ENCODE assay signal across 11 cellular contexts in genomic region chr3:28576590-28577220, GRCh38.
DNase-seq lines count a peak whose midpoint lies in the region; ATAC-seq and TF ChIP-seq lines count a peak whose summit lies in the region.
"Had no signal": no experiment of that assay in that cellular context is flagged by ENCODE, and none has a peak within 500 bp of the region (broad histone marks: within the 10 kb centered on the region; RNA-seq: fewer than 3 reads in every experiment).

No MANE protein-coding gene starts in this region.

- no peak overlapping the region for H3K27ac Mint-ChIP-seq in mesothelial cell of epicardium

- H3K27ac ChIP-seq in coronary artery (peak overlapping the region; percentile 20 to 55), upper lobe of right lung (no peak overlapping the region)
- H3K27ac ChIP-seq: neutrophil had no signal

- H3K36me3 ChIP-seq in upper lobe of right lung = no peaks in the 10 kb centered on the region
- H3K36me3 ChIP-seq: neutrophil had no signal

- H3K36me3 Mint-ChIP-seq in mesothelial cell of epicardium = no peaks in the 10 kb centered on the region

- H3K4me3 ChIP-seq in coronary artery (peak overlapping the region; percentile 74), upper lobe of right lung (peak overlapping the region; percentile 49)
- H3K4me3 ChIP-seq: K562 had no signal

- intact Hi-C loops in upper lobe of right lung (cut with DNase I) = no loop called here

- H3K9me3 Mint-ChIP-seq in mesothelial cell of epicardium = no peaks in the 10 kb centered on the region

- peaks cover 36% of the 10 kb centered on the region for H3K27me3 ChIP-seq in upper lobe of right lung

- TF ChIP-seq CTCF in coronary artery (IDR thresholded peaks at IDR 0.05) = no peak
- no peak for TF ChIP-seq CTCF in mesothelial cell of epicardium (IDR thresholded peaks at IDR 0.05; ENCODE audit: unreplicated experiment)
- no peak for TF ChIP-seq CTCF in upper lobe of right lung (IDR thresholded peaks at IDR 0.05)

- peaks cover 11% of the 10 kb centered on the region for H3K4me1 Mint-ChIP-seq in mesothelial cell of epicardium

- H3K4me3 Mint-ChIP-seq in mesothelial cell of epicardium = peak overlapping the region; percentile 67

- peaks cover 9% of the 10 kb centered on the region for H3K4me1 ChIP-seq in upper lobe of right lung

- peaks cover 89% of the 10 kb centered on the region for H3K27me3 Mint-ChIP-seq in mesothelial cell of epicardium (ENCODE audit: low read depth)

- no peaks in the 10 kb centered on the region for H3K9me3 ChIP-seq in upper lobe of right lung
- H3K9me3 ChIP-seq: neutrophil had no signal

- ATAC-seq in upper lobe of right lung (no peak), HG02973 (IDR thresholded peaks at IDR 0.05; ENCODE audit: unreplicated experiment) (no peak)
- ATAC-seq: K562 had no signal

- DNase-seq in NCI-H510A treated with DMSO at 0.1 percent for 48 hours (lab: John Stamatoyannopoulos, UW) (peak; percentile 2), NCI-H510A (lab: John Stamatoyannopoulos, UW) (no peak), coronary artery (ENCODE audit: low spot score) (no peak), mesothelial cell of epicardium (ENCODE audit: low spot score in 2 of 2, unreplicated experiment in 2 of 2) (no peak), upper lobe of right lung (no peak), NCI-H446 treated with DMSO at 0.1 percent for 48 hours (lab: John Stamatoyannopoulos, UW) (no peak), SKM-1 treated with dmso at 0.1 percent for 144 hours (lab: John Stamatoyannopoulos, UW; ENCODE audit: unreplicated experiment) (no peak)
- DNase-seq: activated T-cell treated with anti-CD3 and anti-CD28 coated beads, Interleukin-2, amount 50 U/mL, for 1 hour had no signal
